ENCODE assay signal across 14 cellular contexts in the genomic region with DNA sequence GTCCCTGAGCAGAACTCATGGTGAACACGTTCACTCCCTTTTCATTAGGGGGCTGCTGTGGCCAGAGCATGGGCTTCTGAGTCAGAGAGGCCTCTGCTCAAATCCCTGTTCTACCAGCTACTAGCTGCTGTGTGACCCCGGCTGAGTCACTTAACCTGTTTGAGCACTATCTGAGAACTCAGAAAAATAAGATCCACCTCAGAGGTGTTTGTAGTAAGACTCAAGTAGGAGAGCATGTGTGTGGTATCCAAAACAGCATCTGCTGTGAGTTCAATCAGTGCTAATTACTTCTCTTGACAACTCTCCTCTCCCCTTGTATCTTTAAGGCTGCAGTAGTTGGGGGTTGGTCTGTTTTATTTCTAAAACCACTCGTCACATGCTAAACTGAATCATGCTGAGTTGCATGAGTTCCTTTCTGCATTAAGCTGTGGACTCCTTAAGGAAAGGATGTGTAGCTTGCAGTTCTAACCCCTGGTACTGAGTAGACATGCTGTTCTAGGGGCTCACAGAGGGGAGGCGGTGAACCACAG. TPM values are rescaled to one million over a fixed set of nuclear protein-coding genes. Genes with fewer than 3 reads are reported as not detected.
DNase-seq lines count a peak whose midpoint lies in the region; ATAC-seq and TF ChIP-seq lines count a peak whose summit lies in the region.
"Had no signal": no experiment of that assay in that cellular context is flagged by ENCODE, and none has a peak within 500 bp of the region (broad histone marks: within the 10 kb centered on the region; RNA-seq: fewer than 3 reads in every experiment).

No MANE protein-coding gene starts in this region.

- TF ChIP-seq CTCF in epithelial cell of proximal tubule (conservative IDR thresholded peaks at IDR 0.05; ENCODE audit: low read depth, low read length) (no peak), ovary (IDR thresholded peaks at IDR 0.05) (no peak)

- no peaks in the 10 kb centered on the region for H4K20me1 ChIP-seq in GM23248 (ENCODE audit: insufficient read depth)

- intact Hi-C loops in ovary (cut with DNase I), result no loop called here
- intact Hi-C loops in aorta (cut with DNase I), result no loop called here

- DNase-seq in GM23248 (peak; percentile 91), RKO (ENCODE audit: low spot score) (peak; percentile 79), epithelial cell of proximal tubule (ENCODE audit: low read depth) (peak; percentile 84), skeletal muscle cell (ENCODE audit: low read depth) (peak; percentile 89), ovary (no peak), NCI-H82 treated with DMSO at 0.1 percent for 48 hours (lab: John Stamatoyannopoulos, UW; ENCODE audit: unreplicated experiment) (no peak), aorta (no peak)
- DNase-seq: activated CD4-positive, alpha-beta T cell treated with anti-CD3 and anti-CD28 coated beads for 4 hours; activated naive CD8-positive, alpha-beta T cell treated with anti-CD3 and anti-CD28 coated beads, Interleukin-2, amount 10 ng/mL, durations not matched to agents 7 days and 5 days; GDM1; NCI-H1105 treated with DMSO at 0.1 percent for 48 hours; OCI-M1; stimulated activated naive CD8-positive, alpha-beta T cell treated with anti-CD3 and anti-CD28 coated beads, Interleukin-15, amount 100 ng/mL, for 72 hours had no signal

- 40 to 49% methylated on average over 4 of the region's 4 CpGs for WGBS in GM23248 (ENCODE audit: low coverage in 1 of 2, low lambda C conversion rate in 2 of 2, missing lambda C conversion rate in 2 of 2), 2 experiments
- WGBS in ovary, 3 donors, result 50 to 61% (median 58%) methylated on average over 4 of the region's 4 CpGs
- WGBS in aorta, 2 donors, result 82 to 86% methylated on average over 4 of the region's 4 CpGs

- peaks cover 22% of the 10 kb centered on the region for H3K4me1 ChIP-seq in GM23248 (ENCODE audit: insufficient read depth)
- H3K4me1 ChIP-seq in ovary (ENCODE audit: insufficient read depth), result peaks cover 4% of the 10 kb centered on the region
- no peaks in the 10 kb centered on the region for H3K4me1 ChIP-seq in aorta (ENCODE audit: control insufficient read depth in 1 of 2, insufficient read depth in 2 of 2, low read length in 2 of 2)

- TF ChIP-seq EP300 in ovary (IDR thresholded peaks at IDR 0.05), result no peak

- no peaks in the 10 kb centered on the region for H3K9me2 ChIP-seq in GM23248 (ENCODE audit: insufficient read depth)

- ATAC-seq in GM18907 (IDR thresholded peaks at IDR 0.05; ENCODE audit: unreplicated experiment), result no peak
- no peak for ATAC-seq in aorta (ENCODE audit: low FRiP score)
- ATAC-seq: stimulated activated naive CD8-positive, alpha-beta T cell treated with anti-CD3 and anti-CD28 coated beads, Interleukin-15, amount 100 ng/mL, for 72 hours had no signal

- no peak overlapping the region for H3K4me3 ChIP-seq in GM23248
- no peak overlapping the region for H3K4me3 ChIP-seq in epithelial cell of proximal tubule (ENCODE audit: low read depth, low read length)
- no peak overlapping the region for H3K4me3 ChIP-seq in skeletal muscle cell (ENCODE audit: low read depth, low read length)
- H3K4me3 ChIP-seq in ovary, result no peak overlapping the region
- no peak overlapping the region for H3K4me3 ChIP-seq in aorta (ENCODE audit: low read length in 2 of 2)

- peak overlapping the region; percentile 30 for H3K4me2 ChIP-seq in GM23248 (ENCODE audit: unreplicated experiment)

- H3K36me3 ChIP-seq in GM23248 (ENCODE audit: low read depth) (peaks cover 5% of the 10 kb centered on the region; the same call in 1 of the 2 replicates), ovary (no peaks in the 10 kb centered on the region), aorta (ENCODE audit: control insufficient read depth in 1 of 2, insufficient read depth in 2 of 2, low read length in 1 of 2) (no peaks in the 10 kb centered on the region)

- H3F3A ChIP-seq in GM23248 (ENCODE audit: insufficient read depth), result peaks cover 28% of the 10 kb centered on the region

- in situ Hi-C loops in GM23248 (cut with MboI), result no loop called here

- no peak for TF ChIP-seq POLR2A in ovary (IDR thresholded peaks at IDR 0.05)

- H3K9me3 ChIP-seq in GM23248 (ENCODE audit: low read depth) (peaks cover 3% of the 10 kb centered on the region), ovary (no peaks in the 10 kb centered on the region), aorta (ENCODE audit: control insufficient read depth, low read length) (no peaks in the 10 kb centered on the region)

- H3K27me3 ChIP-seq in GM23248 (replicated peaks; ENCODE audit: insufficient read depth), result no peaks in the 10 kb centered on the region
- no peaks in the 10 kb centered on the region for H3K27me3 ChIP-seq in ovary
- H3K27me3 ChIP-seq in aorta (ENCODE audit: control insufficient read depth in 1 of 2, insufficient read depth in 2 of 2, low read length in 1 of 2), result no peaks in the 10 kb centered on the region

- peak overlapping the region; percentile 66 for H2AFZ ChIP-seq in GM23248

- H3K27ac ChIP-seq in GM23248 (peak overlapping the region; percentile 56), ovary (no peak overlapping the region), aorta (ENCODE audit: low read depth in 1 of 2, low read length in 2 of 2) (no peak overlapping the region)

- no peaks in the 10 kb centered on the region for H3K79me2 ChIP-seq in GM23248 (ENCODE audit: insufficient read depth)

- H3K9ac ChIP-seq in GM23248, result 0 out of 2 replicates have a peak overlapping the region, but pooled peaks have one; percentile 12

RNA-seq across cellular contexts. Expression of a gene that starts 39.7 kb away (rescaled TPM):
- 107 and 112 TPM in 2 replicates for total RNA-seq in GM23248 (2014; rRNA removed; shearing (Covaris generic))
- polyA plus RNA-seq in GM23248 (2016; fragmentation: Nextera tagmentation; extraction: Ambion mirVana) (43.4 and 45.3 TPM in 2 replicates), ovary (100 to 1,000 TPM; 125 to 231 TPM), aorta (100 to 1,000 TPM in 1 of 2 donors, 10 to 100 TPM in 1; 31.3 to 114 TPM)
- total RNA-seq in epithelial cell of proximal tubule (89.6 and 91.6 TPM in 2 replicates), ovary (100 to 1,000 TPM in 6 of 7 donors, 10 to 100 TPM in 1; 50.7 to 740 (median 155) TPM), aorta (100 to 1,000 TPM; 101 to 275 TPM)

Comparison
In these comparisons a context has a peak if more than half of its experiments do, and no peak if none do; other contexts are left out.
1. DNase-seq: peak in GM23248 (single experiment), RKO (single experiment), epithelial cell of proximal tubule (single experiment) and skeletal muscle cell (single experiment); none in ovary (0 of 5), NCI-H82 treated with DMSO at 0.1 percent for 48 hours (single experiment) and aorta (0 of 2).